Comparison of ENCODE assay signal across 19 cellular contexts in the genomic region with DNA sequence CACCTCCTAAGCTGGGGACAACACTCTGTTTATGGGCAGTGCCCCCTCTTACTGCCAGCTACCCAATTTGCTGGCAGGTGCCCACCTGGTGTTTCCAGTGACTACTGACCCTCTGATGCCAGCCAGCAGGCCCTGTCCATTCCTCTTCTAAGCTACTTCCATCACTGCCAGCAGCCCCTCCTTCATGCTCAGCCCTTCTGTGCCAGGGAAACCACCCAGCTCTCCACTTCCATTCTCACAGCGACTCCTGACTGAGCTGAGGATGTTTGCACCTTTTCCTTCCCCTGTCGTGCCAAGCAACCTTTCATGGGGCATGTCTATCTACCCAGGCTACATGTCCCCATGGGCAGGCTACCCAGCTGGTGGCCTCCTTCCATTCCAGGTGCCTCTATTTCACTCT. TPM values are rescaled to one million over a fixed set of nuclear protein-coding genes. Genes with fewer than 3 reads are reported as not detected.
DNase-seq lines count a peak whose midpoint lies in the region; ATAC-seq and TF ChIP-seq lines count a peak whose summit lies in the region.
"Had no signal": no experiment of that assay in that cellular context is flagged by ENCODE, and none has a peak within 500 bp of the region (broad histone marks: within the 10 kb centered on the region; RNA-seq: fewer than 3 reads in every experiment).

No MANE protein-coding gene starts in this region.

- H3K4me1 ChIP-seq in osteoblast (ENCODE audit: insufficient read depth, low read length) = no peaks in the 10 kb centered on the region
- H3K4me1 ChIP-seq: A549, BLaER1, Caco-2 had no signal

- H3K9me3 ChIP-seq in osteoblast (ENCODE audit: low read depth, low read length) = no peaks in the 10 kb centered on the region
- H3K9me3 ChIP-seq: BLaER1, Caco-2 had no signal

- no peaks in the 10 kb centered on the region for H3K27me3 ChIP-seq in osteoblast (ENCODE audit: insufficient read depth, low read length)
- H3K27me3 ChIP-seq: BLaER1 had no signal

- no peak overlapping the region for H3K27ac ChIP-seq in osteoblast (ENCODE audit: low read depth, low read length)
- H3K27ac ChIP-seq: 22Rv1, A549, BLaER1, C4-2B, GM23248 had no signal

- no peaks in the 10 kb centered on the region for H3K79me2 ChIP-seq in osteoblast (ENCODE audit: insufficient read depth, low read length)

- peak; percentile 2 for DNase-seq in brain pericyte (ENCODE audit: low read depth, low spot score)
- DNase-seq in osteoblast (ENCODE audit: insufficient read length, low spot score, missing footprints) = peak; percentile 26
- DNase-seq in posterior vena cava (ENCODE audit: low spot score) = peak; percentile 36
- DNase-seq in A172 (ENCODE audit: low spot score) = no peak
- no peak for DNase-seq in AG08395 (ENCODE audit: low spot score)
- DNase-seq: Caco-2; CD4-positive, CD25-positive, alpha-beta regulatory T cell; CD8-positive, alpha-beta T cell; DMS153; DND-41; GM23248; H7; HCEC 1CT had no signal

- intact Hi-C loops in posterior vena cava (cut with DNase I) = no loop called here

- ATAC-seq in HG03039 (IDR thresholded peaks at IDR 0.05; ENCODE audit: unreplicated experiment) = no peak
- ATAC-seq: A549; CD8-positive, alpha-beta T cell had no signal

- H2AFZ ChIP-seq in osteoblast (ENCODE audit: low read length) = no peak overlapping the region
- H2AFZ ChIP-seq: GM23248 had no signal

- no peak overlapping the region for H3K4me2 ChIP-seq in osteoblast (ENCODE audit: insufficient read depth, low read length)
- H3K4me2 ChIP-seq: A549, BLaER1 had no signal

- no peaks in the 10 kb centered on the region for H3K36me3 ChIP-seq in osteoblast (ENCODE audit: insufficient read depth, low read length)
- H3K36me3 ChIP-seq: BLaER1 had no signal

- no peak for TF ChIP-seq CTCF in osteoblast (IDR thresholded peaks at IDR 0.05; ENCODE audit: extremely low read depth, low read depth, low read length)

- no peaks in the 10 kb centered on the region for H4K20me1 ChIP-seq in osteoblast (ENCODE audit: insufficient read depth, low read length)
- H4K20me1 ChIP-seq: BLaER1 had no signal

- H3K4me3 ChIP-seq in osteoblast (ENCODE audit: insufficient read depth, low read length) = no peak overlapping the region
- H3K4me3 ChIP-seq: A549, BLaER1, GM23248 had no signal

RNA-seq across cellular contexts. Expression of gene ZNF492, which starts 24.0 kb away (rescaled TPM):
- 0.29 and 0.36 TPM in 2 replicates for total RNA-seq in osteoblast
- total RNA-seq in posterior vena cava = under 1 TPM; 0.23 to 0.33 TPM
- 0.05 TPM in 2 replicates for total RNA-seq in A172 (2014; rRNA removed; shearing (Covaris generic))
- total RNA-seq: Caco-2, H1, H7 had no signal

Comparison
In these comparisons a context has a peak if more than half of its experiments do, and no peak if none do; other contexts are left out.
1. DNase-seq: peak in brain pericyte (single experiment), osteoblast (single experiment) and posterior vena cava (single experiment); none in A172 (single experiment) and AG08395 (single experiment).